In genomic region chr13:28324181-28324789, GRCh38 we compare ENCODE assay signal across 8 cellular contexts.
DNase-seq lines count a peak whose midpoint lies in the region; ATAC-seq and TF ChIP-seq lines count a peak whose summit lies in the region.

No MANE protein-coding gene starts in this region.

- intact Hi-C loops in stomach (cut with DNase I; ENCODE audit: low total_unique reads) = no loop called here

- H3K9me3 Mint-ChIP-seq in naive B cell = no peaks in the 10 kb centered on the region

- POLR2A ChIA-PET in HEK293T (lab: Yijun Ruan, JAX) = no interaction called here

- TF ChIP-seq CTCF in epithelial cell of esophagus (IDR thresholded peaks at IDR 0.05; ENCODE audit: insufficient read depth, low read depth, low read length, missing control alignments) = peak; percentile 89
- peak in 5 of 7 experiments; percentile 26 to 68 (median 45) for TF ChIP-seq CTCF in stomach (IDR thresholded peaks at IDR 0.05)

- H3K27ac Mint-ChIP-seq in naive B cell = peak overlapping the region in 2 of 6 donors; percentile 3 to 68

- peak; percentile 63 for DNase-seq in Daoy (ENCODE audit: low read depth)
- DNase-seq in HEK293T (ENCODE audit: extremely low spot score) = peak; percentile 72
- peak; percentile 77 for DNase-seq in NOMO-1 treated with DMSO at 0.1 percent for 48 hours (lab: John Stamatoyannopoulos, UW; ENCODE audit: unreplicated experiment)
- DNase-seq in activated CD8-positive, alpha-beta memory T cell treated with anti-CD3 and anti-CD28 coated beads for 4 hours (ENCODE audit: low read depth in 2 of 2) = peak; percentile 6 to 12
- peak; percentile 70 for DNase-seq in epithelial cell of esophagus (ENCODE audit: low read depth)
- peak; percentile 57 for DNase-seq in naive B cell
- DNase-seq in stomach = peak; percentile 51
- no peak for DNase-seq in cortex of kidney (lab: John Stamatoyannopoulos, UW)

- no peak for TF ChIP-seq EP300 in stomach (IDR thresholded peaks at IDR 0.05)

- no peaks in the 10 kb centered on the region for H3K36me3 Mint-ChIP-seq in naive B cell

- peaks cover 4 to 14% (median 14%) of the 10 kb centered on the region in 3 donors for H3K4me1 Mint-ChIP-seq in naive B cell

- WGBS in stomach, 5 donors = 21 to 42% (median 28%) methylated on average over 4 of the region's 4 CpGs

- no peak for TF ChIP-seq POLR2A in stomach (IDR thresholded peaks at IDR 0.05)

- ATAC-seq in naive B cell (ENCODE audit: low read depth in 2 of 2) = peak; percentile 58 to 81

- peak overlapping the region in 1 of 5 donors; percentile 0 for H3K27ac ChIP-seq in stomach

- no peak overlapping the region for H3K4me3 ChIP-seq in epithelial cell of esophagus (ENCODE audit: low read length)
- H3K4me3 ChIP-seq in stomach = no peak overlapping the region

- H3K36me3 ChIP-seq in stomach = no peaks in the 10 kb centered on the region

- H3K4me1 ChIP-seq in stomach = peaks cover 0 to 12% (median 2%) of the 10 kb centered on the region in 4 donors

- peaks cover 0 to 17% (median 0%) of the 10 kb centered on the region in 3 donors for H3K27me3 ChIP-seq in stomach

- H3K9me3 ChIP-seq in stomach = no peaks in the 10 kb centered on the region

- H3K27me3 Mint-ChIP-seq in naive B cell = no peaks in the 10 kb centered on the region

- no peak overlapping the region for H3K4me3 Mint-ChIP-seq in naive B cell

- CTCF ChIA-PET in HEK293T (lab: Yijun Ruan, JAX) = interaction anchor here (0.6 to 1.2 kb wide), 4 partner anchors 9 to 244 kb away, joined by 3 to 6 read pairs (median 3); no protein-coding TSS in a partner anchor

TF ChIP-seq in HEK293T, 16 proteins besides CTCF, POLR2A, EP300 and RAD21:
- TF ChIP-seq FOXM1 (IDR thresholded peaks at IDR 0.05; ENCODE audit: borderline replicate concordance) (no peak), SP1 (IDR thresholded peaks at IDR 0.05) (no peak), CTBP1 (IDR thresholded peaks at IDR 0.05; ENCODE audit: borderline replicate concordance) (no peak), LEF1 (IDR thresholded peaks at IDR 0.05; ENCODE audit: borderline replicate concordance) (no peak), TARDBP (IDR thresholded peaks at IDR 0.05) (no peak), FOXA1 (IDR thresholded peaks at IDR 0.05) (no peak), SUZ12 (IDR thresholded peaks at IDR 0.05) (no peak), HDGF (IDR thresholded peaks at IDR 0.05; ENCODE audit: borderline replicate concordance) (no peak), PKNOX1 (IDR thresholded peaks at IDR 0.05) (no peak), BHLHE40 (IDR thresholded peaks at IDR 0.05; ENCODE audit: borderline replicate concordance) (no peak)
